In the genomic region with DNA sequence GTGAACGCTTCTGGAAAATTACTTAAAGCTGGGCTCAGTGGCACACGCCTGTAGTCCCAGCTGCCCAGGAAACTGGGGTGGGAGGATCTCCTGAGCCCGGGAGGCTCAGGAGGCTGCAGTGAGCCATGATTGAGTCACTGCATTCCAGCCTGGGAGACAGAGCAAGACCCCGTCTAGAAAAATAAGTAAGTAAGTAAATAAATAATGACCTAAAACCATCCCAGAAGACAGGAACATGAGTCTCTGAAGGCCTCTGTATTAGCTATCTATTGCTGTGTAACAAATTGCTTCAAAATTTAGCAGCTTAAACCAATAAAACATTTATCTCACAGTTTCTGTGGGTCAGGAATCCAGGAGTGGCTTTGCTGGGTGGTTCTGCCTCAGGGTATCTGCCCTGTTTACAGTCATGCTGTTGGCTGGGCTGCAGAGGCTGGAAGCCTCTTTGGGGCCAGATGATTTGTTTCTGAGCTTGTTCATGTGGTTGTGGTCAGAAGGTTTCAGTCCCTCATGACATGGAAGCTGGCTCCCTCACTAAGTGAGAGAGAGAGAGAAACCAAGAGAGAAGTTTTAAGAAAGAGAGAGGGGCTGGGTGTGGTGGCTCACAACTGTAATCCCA, we compare ENCODE assay signal across 8 cellular contexts. TPM values are rescaled to one million over a fixed set of nuclear protein-coding genes. Genes with fewer than 3 reads are reported as not detected.
DNase-seq lines count a peak whose midpoint lies in the region; ATAC-seq lines count a peak whose summit lies in the region.

No MANE protein-coding gene starts in this region.

- H3K27me3 Mint-ChIP-seq in stimulated activated naive CD8-positive, alpha-beta T cell treated with anti-CD3 and anti-CD28 coated beads, Interleukin-15, Interleukin-2, amounts not matched to agents 100 ng/mL and 50 ng/mL, for 24 hours = no peaks in the 10 kb centered on the region

- no peaks in the 10 kb centered on the region for H3K36me3 ChIP-seq in SJCRH30
- H3K36me3 ChIP-seq in esophagus (ENCODE audit: control insufficient read depth in 2 of 2, insufficient read depth in 2 of 2, low read length in 1 of 2) = no peaks in the 10 kb centered on the region

- H3K27ac ChIP-seq in SJCRH30 (peak overlapping the region; percentile 22; the same call in 1 of the 2 replicates), esophagus (ENCODE audit: low read depth in 2 of 2, low read length in 1 of 2) (peak overlapping the region; percentile 58 to 63)

- peak overlapping the region; percentile 10 for H3K4me3 Mint-ChIP-seq in stimulated activated naive CD8-positive, alpha-beta T cell treated with anti-CD3 and anti-CD28 coated beads, Interleukin-15, Interleukin-2, amounts not matched to agents 100 ng/mL and 50 ng/mL, for 24 hours

- no peaks in the 10 kb centered on the region for H3K36me3 Mint-ChIP-seq in stimulated activated naive CD8-positive, alpha-beta T cell treated with anti-CD3 and anti-CD28 coated beads, Interleukin-15, Interleukin-2, amounts not matched to agents 100 ng/mL and 50 ng/mL, for 24 hours (ENCODE audit: low read depth)

- WGBS in esophagus, 2 donors = 36 to 53% methylated on average over 4 of the region's 4 CpGs

- peak; percentile 67 for DNase-seq in activated effector memory CD4-positive, alpha-beta T cell treated with anti-CD3 and anti-CD28 coated beads, Interleukin-2, amount 50 U/mL, for 16 hours
- no peak for DNase-seq in activated effector memory CD4-positive, alpha-beta T cell treated with Interleukin-2 at 50 U/mL for 16 hours
- peak; percentile 70 to 71 for DNase-seq in SJCRH30
- DNase-seq in globus pallidus (ENCODE audit: low spot score) = no peak
- no peak for DNase-seq in DMS153 (lab: John Stamatoyannopoulos, UW)

- H3K9me3 Mint-ChIP-seq in stimulated activated naive CD8-positive, alpha-beta T cell treated with anti-CD3 and anti-CD28 coated beads, Interleukin-15, Interleukin-2, amounts not matched to agents 100 ng/mL and 50 ng/mL, for 24 hours = no peaks in the 10 kb centered on the region

- H3K9me3 ChIP-seq in SJCRH30 (replicated peaks) (no peaks in the 10 kb centered on the region; the same call in none of the 2 replicates), esophagus (ENCODE audit: control insufficient read depth in 2 of 2, insufficient read depth in 1 of 2, low read depth in 1 of 2, low read length in 1 of 2) (no peaks in the 10 kb centered on the region)

- H3K27me3 ChIP-seq in SJCRH30 = no peaks in the 10 kb centered on the region
- H3K27me3 ChIP-seq in esophagus (ENCODE audit: control insufficient read depth in 1 of 2, insufficient read depth in 2 of 2, low read length in 2 of 2) = no peaks in the 10 kb centered on the region

- H3K4me3 ChIP-seq in SJCRH30 (no peak overlapping the region), esophagus (ENCODE audit: low read depth in 1 of 2, low read length in 2 of 2) (no peak overlapping the region)

- peak; percentile 88 for ATAC-seq in HG02973 (IDR thresholded peaks at IDR 0.05; ENCODE audit: unreplicated experiment)

- peak overlapping the region; percentile 47 for H3K27ac Mint-ChIP-seq in stimulated activated naive CD8-positive, alpha-beta T cell treated with anti-CD3 and anti-CD28 coated beads, Interleukin-15, Interleukin-2, amounts not matched to agents 100 ng/mL and 50 ng/mL, for 24 hours

- 0 out of 2 replicates have a peak, but pooled peaks cover 2% of the 10 kb centered on the region for H3K4me1 ChIP-seq in SJCRH30
- H3K4me1 ChIP-seq in esophagus (ENCODE audit: control insufficient read depth in 2 of 2, insufficient read depth in 2 of 2, low read length in 1 of 2) = peaks cover 0 to 2% of the 10 kb centered on the region in 2 donors

- H3K4me1 Mint-ChIP-seq in stimulated activated naive CD8-positive, alpha-beta T cell treated with anti-CD3 and anti-CD28 coated beads, Interleukin-15, Interleukin-2, amounts not matched to agents 100 ng/mL and 50 ng/mL, for 24 hours (ENCODE audit: low read depth) = peaks cover 53% of the 10 kb centered on the region

RNA-seq across cellular contexts. Expression of a gene that starts 48.4 kb away (rescaled TPM):
- total RNA-seq in SJCRH30 (2014; rRNA removed; shearing (Covaris generic)) = 26.7 and 28.1 TPM in 2 replicates
- 1 to 10 TPM; 7.2 to 7.8 TPM for polyA plus RNA-seq in esophagus

Comparison
In these comparisons a context has a peak if more than half of its experiments do, and no peak if none do; other contexts are left out.
1. DNase-seq: peak in activated effector memory CD4-positive, alpha-beta T cell treated with anti-CD3 and anti-CD28 coated beads, Interleukin-2, amount 50 U/mL, for 16 hours (single experiment) and SJCRH30 (2 of 2); none in activated effector memory CD4-positive, alpha-beta T cell treated with Interleukin-2 at 50 U/mL for 16 hours (single experiment), globus pallidus (single experiment) and DMS153 (single experiment).